Comparison of ENCODE assay signal across 17 cellular contexts in the genomic region with DNA sequence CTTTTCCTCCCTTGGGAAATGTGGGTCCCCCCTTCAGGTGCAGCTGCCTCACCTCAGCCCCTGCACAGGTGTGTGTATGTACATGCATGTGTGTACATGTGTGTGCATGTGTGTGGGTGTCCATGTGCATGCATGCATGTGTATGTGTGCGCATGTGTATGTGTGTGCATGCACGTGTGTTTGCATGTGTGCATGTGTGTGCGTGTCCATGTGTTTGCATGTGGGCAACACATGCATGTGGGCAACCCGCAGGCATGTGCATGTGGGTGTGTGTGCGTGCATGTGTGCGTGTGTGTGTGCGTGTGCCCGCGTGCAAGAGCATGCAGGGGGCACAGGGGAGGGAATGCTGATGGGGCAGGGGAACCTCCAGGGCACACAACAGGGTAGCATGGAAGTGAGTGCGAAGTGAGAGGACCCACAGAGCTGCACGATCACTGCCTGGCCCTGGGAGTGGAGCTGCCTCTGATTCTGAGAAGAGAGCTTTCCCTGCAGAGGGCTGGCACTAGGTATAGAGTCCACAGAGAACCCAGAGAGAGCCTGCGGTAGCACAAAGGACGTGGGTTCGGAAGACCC. TPM values are rescaled to one million over a fixed set of nuclear protein-coding genes. Genes with fewer than 3 reads are reported as not detected.
"Had no signal": no experiment of that assay in that cellular context is flagged by ENCODE, and none has a peak within 500 bp of the region (broad histone marks: within the 10 kb centered on the region; RNA-seq: fewer than 3 reads in every experiment).

No MANE protein-coding gene starts in this region.

- H3K9ac ChIP-seq: parathyroid adenoma had no signal

- H3K9me3 ChIP-seq: gastrocnemius medialis, mucosa of descending colon had no signal

- H3K36me3 ChIP-seq: brain microvascular endothelial cell had no signal

- H3K79me2 ChIP-seq: parathyroid adenoma had no signal

- H3K27ac ChIP-seq: brain microvascular endothelial cell, coronary artery, gastrocnemius medialis, parathyroid adenoma had no signal

- ATAC-seq: gastrocnemius medialis; mucosa of descending colon; sciatic nerve; stimulated activated effector memory CD8-positive, alpha-beta T cell treated with anti-CD3 and anti-CD28 coated beads, Interleukin-12 subunit alpha, Interleukin-12 subunit beta, amount 100 ng/mL, for 72 hours had no signal

- H3K4me1 ChIP-seq: parathyroid adenoma had no signal

- H2AFZ ChIP-seq: parathyroid adenoma had no signal

- H3K4me3 ChIP-seq: coronary artery, gastrocnemius medialis, mucosa of descending colon had no signal

- H3K27me3 ChIP-seq: brain microvascular endothelial cell, gastrocnemius medialis had no signal

- DNase-seq: activated B cell treated with CpG ODN at 0.5 μM for 24 hours; activated CD4-positive, alpha-beta memory T cell treated with anti-CD3 and anti-CD28 coated beads for 36 hours; activated CD4-positive, alpha-beta T cell treated with anti-CD3 and anti-CD28 coated beads for 4 hours; activated naive CD4-positive, alpha-beta T cell treated with anti-CD3 and anti-CD28 coated beads, Interleukin-2, amount 10 ng/mL, durations not matched to agents 7 days and 5 days; activated T-cell treated with anti-CD3 and anti-CD28 coated beads, Interleukin-2, amount 50 U/mL, for 24 hours; brain microvascular endothelial cell; gastrocnemius medialis; mesenchymal stem cell; mucosa of descending colon; naive B cell; stimulated activated CD4-positive, alpha-beta T cell treated with anti-CD3 and anti-CD28 coated beads, Interleukin-4, amount 100 ng/mL, for 24 hours had no signal

RNA-seq across cellular contexts. Expression of gene BAIAP2L2, which starts 14.6 kb away (rescaled TPM):
- total RNA-seq: urinary bladder had no signal

RNA-seq across cellular contexts. Expression of gene SLC16A8, which starts 41.1 kb away (rescaled TPM):
- total RNA-seq: activated B cell treated with CpG ODN at 0.5 μM for 24 hours; activated T-helper 2 cell treated with anti-CD3 and anti-CD28 coated beads, Interferon-gamma antibody, Interleukin-2, Interleukin-4, amounts not matched to agents 10 μg/mL and 5 μg/mL and 100 μg/mL, durations not matched to agents 14 hours and 24 hours and 36 hours; mucosa of descending colon had no signal
